ENCODE assay signal across 17 cellular contexts in genomic region chr16:72723781-72724180, GRCh38.
DNase-seq lines count a peak whose midpoint lies in the region; ATAC-seq and TF ChIP-seq lines count a peak whose summit lies in the region.
"Had no signal": no experiment of that assay in that cellular context is flagged by ENCODE, and none has a peak within 500 bp of the region (broad histone marks: within the 10 kb centered on the region; RNA-seq: fewer than 3 reads in every experiment).

No MANE protein-coding gene starts in this region.

- H3K27ac ChIP-seq in HUES6 (ENCODE audit: low read depth, low read length): peak overlapping the region; percentile 85; the same call in 1 of the 2 replicates
- H3K27ac ChIP-seq: spleen had no signal

- no peak for ATAC-seq in HG03280 (IDR thresholded peaks at IDR 0.05; ENCODE audit: unreplicated experiment)
- ATAC-seq: naive thymus-derived CD8-positive, alpha-beta T cell had no signal

- no peaks in the 10 kb centered on the region for H3K9me3 Mint-ChIP-seq in brain
- H3K9me3 Mint-ChIP-seq: activated T-helper 1 cell treated with anti-CD3 and anti-CD28 coated beads, Interleukin-12 subunit alpha, Interleukin-12 subunit beta, Interleukin-2, Interleukin-4 antibody, amounts not matched to agents 30 ng/mL and 10 ng/mL and 1 ng/mL, durations not matched to agents 14 hours and 24 hours and 36 hours had no signal

- peak overlapping the region in 3 of 5 experiments; percentile 9 to 90 (median 44) for H3K27ac Mint-ChIP-seq in brain
- H3K27ac Mint-ChIP-seq: activated T-helper 1 cell treated with anti-CD3 and anti-CD28 coated beads, Interleukin-12 subunit alpha, Interleukin-12 subunit beta, Interleukin-2, Interleukin-4 antibody, amounts not matched to agents 30 ng/mL and 10 ng/mL and 1 ng/mL, durations not matched to agents 14 hours and 24 hours and 36 hours; naive thymus-derived CD8-positive, alpha-beta T cell had no signal

- H3K9me3 ChIP-seq in HUES6 (ENCODE audit: control insufficient read depth, insufficient read depth, low read depth, low read length): no peaks in the 10 kb centered on the region
- H3K9me3 ChIP-seq: spleen had no signal

- no peak overlapping the region for H3K4me3 Mint-ChIP-seq in brain
- H3K4me3 Mint-ChIP-seq: activated T-helper 1 cell treated with anti-CD3 and anti-CD28 coated beads, Interleukin-12 subunit alpha, Interleukin-12 subunit beta, Interleukin-2, Interleukin-4 antibody, amounts not matched to agents 30 ng/mL and 10 ng/mL and 1 ng/mL, durations not matched to agents 14 hours and 24 hours and 36 hours; naive thymus-derived CD8-positive, alpha-beta T cell had no signal

- peaks cover 30% of the 10 kb centered on the region for H3K4me1 ChIP-seq in HUES6 (ENCODE audit: control insufficient read depth, insufficient read depth, low read length)
- H3K4me1 ChIP-seq: spleen had no signal

- H3K36me3 Mint-ChIP-seq in brain: no peaks in the 10 kb centered on the region
- H3K36me3 Mint-ChIP-seq: naive thymus-derived CD8-positive, alpha-beta T cell had no signal

- no peaks in the 10 kb centered on the region for H3K27me3 Mint-ChIP-seq in brain
- H3K27me3 Mint-ChIP-seq: naive thymus-derived CD8-positive, alpha-beta T cell had no signal

- no peaks in the 10 kb centered on the region for H3K36me3 ChIP-seq in HUES6 (ENCODE audit: control insufficient read depth, insufficient read depth, low read length)
- H3K36me3 ChIP-seq: spleen had no signal

- no peak overlapping the region for H3K9ac ChIP-seq in HUES6 (ENCODE audit: low read length)

- peak; percentile 61 for DNase-seq in EL
- DNase-seq in iris pigment epithelial cell (ENCODE audit: low read depth): peak; percentile 57
- no peak for DNase-seq in activated gamma-delta T cell treated with Interleukin-2 at 50 U/mL for 16 hours
- no peak for DNase-seq in dermis blood vessel endothelial cell
- DNase-seq in HuH-7 (ENCODE audit: low spot score): no peak
- DNase-seq: GF-D8; islet precursor cell; Kasumi-1; naive thymus-derived CD8-positive, alpha-beta T cell; posterior cingulate gyrus; SHP77 treated with DMSO at 0.1 percent for 48 hours; spleen; T-helper 1 cell had no signal

- no peaks in the 10 kb centered on the region; the same call in 1 of the 2 replicates for H3K27me3 ChIP-seq in HUES6 (ENCODE audit: control insufficient read depth, insufficient read depth, low read length)
- H3K27me3 ChIP-seq: spleen had no signal

- no peak for TF ChIP-seq CTCF in brain (conservative IDR thresholded peaks at IDR 0.05)

- peaks cover 39% of the 10 kb centered on the region for H3K4me1 Mint-ChIP-seq in brain
- H3K4me1 Mint-ChIP-seq: naive thymus-derived CD8-positive, alpha-beta T cell had no signal

- no peak overlapping the region for H3K4me3 ChIP-seq in HUES6 (ENCODE audit: low read depth, low read length)
- H3K4me3 ChIP-seq: spleen had no signal

Comparison
In these comparisons a context has a peak if more than half of its experiments do, and no peak if none do; other contexts are left out.
1. DNase-seq: peak in EL (single experiment) and iris pigment epithelial cell (single experiment); none in activated gamma-delta T cell treated with Interleukin-2 at 50 U/mL for 16 hours (single experiment), dermis blood vessel endothelial cell (single experiment) and HuH-7 (single experiment).